Comparison of ENCODE assay signal across 8 cellular contexts in genomic region chr19:50383307-50383851, GRCh38. TPM values are rescaled to one million over a fixed set of nuclear protein-coding genes. Genes with fewer than 3 reads are reported as not detected.
DNase-seq lines count a peak whose midpoint lies in the region; ATAC-seq lines count a peak whose summit lies in the region.

No MANE protein-coding gene starts in this region.

- H3K9ac ChIP-seq in subcutaneous abdominal adipose tissue (ENCODE audit: low read length in 5 of 5) = peak overlapping the region in 2 of 5 donors; percentile 41 to 66

- H3K9me3 ChIP-seq in iPS-18c (ENCODE audit: control insufficient read depth, insufficient read depth, low read length) (no peaks in the 10 kb centered on the region), subcutaneous abdominal adipose tissue (ENCODE audit: control insufficient read depth in 5 of 5, low read length in 5 of 5) (no peaks in the 10 kb centered on the region)

- DNase-seq in activated T-cell treated with anti-CD3 and anti-CD28 coated beads, Interleukin-2, amount 50 U/mL, for 24 hours = no peak
- no peak for DNase-seq in activated T-cell treated with anti-CD3 and anti-CD28 coated beads for 4 hours
- DNase-seq in activated CD4-positive, alpha-beta memory T cell treated with anti-CD3 and anti-CD28 coated beads, Interleukin-2, amount 10 ng/mL, durations not matched to agents 7 days and 5 days = no peak

- H3K4me3 Mint-ChIP-seq in activated T-cell treated with anti-CD3 and anti-CD28 coated beads, Interleukin-2, amount 50 U/mL, for 24 hours = peak overlapping the region; percentile 94
- H3K4me3 Mint-ChIP-seq in activated CD4-positive, alpha-beta memory T cell treated with anti-CD3 and anti-CD28 coated beads, Interleukin-2, amount 10 ng/mL, durations not matched to agents 7 days and 5 days = peak overlapping the region; percentile 98

- peak overlapping the region; percentile 51; the same call in 1 of the 2 replicates for H3K4me3 ChIP-seq in iPS-18c (ENCODE audit: insufficient read depth, low read depth, low read length)
- peak overlapping the region; percentile 45 to 75 (median 61) for H3K4me3 ChIP-seq in subcutaneous abdominal adipose tissue (ENCODE audit: low read depth in 1 of 5, low read length in 5 of 5)

- peaks cover 40% of the 10 kb centered on the region for H3K4me1 Mint-ChIP-seq in activated T-cell treated with anti-CD3 and anti-CD28 coated beads, Interleukin-2, amount 50 U/mL, for 24 hours (ENCODE audit: low read depth)
- H3K4me1 Mint-ChIP-seq in activated CD4-positive, alpha-beta memory T cell treated with anti-CD3 and anti-CD28 coated beads, Interleukin-2, amount 10 ng/mL, durations not matched to agents 7 days and 5 days = peaks cover 46% of the 10 kb centered on the region

- peaks cover 3 to 46% (median 43%) of the 10 kb centered on the region in 5 donors for H3K36me3 ChIP-seq in subcutaneous abdominal adipose tissue (ENCODE audit: control insufficient read depth in 5 of 5, insufficient read depth in 5 of 5, low read length in 5 of 5)

- peaks cover 6 to 28% (median 19%) of the 10 kb centered on the region in 5 donors for H3K4me1 ChIP-seq in subcutaneous abdominal adipose tissue (ENCODE audit: control insufficient read depth in 5 of 5, insufficient read depth in 5 of 5, low read length in 5 of 5)

- no peaks in the 10 kb centered on the region for H3K27me3 ChIP-seq in subcutaneous abdominal adipose tissue (ENCODE audit: control insufficient read depth in 5 of 5, insufficient read depth in 4 of 5, low read length in 5 of 5)

- POLR2A ChIA-PET in activated CD4-positive, alpha-beta memory T cell treated with anti-CD3 and anti-CD28 coated beads, Interleukin-2, amount 10 ng/mL, durations not matched to agents 7 days and 5 days (lab: Charles Lee) = interaction anchor here (0.7 to 2.5 kb wide), 7 partner anchors 13 to 421 kb away, joined by 3 to 30 read pairs (median 5); partner anchors contain the start of gene KCNC3

- peak overlapping the region; percentile 69 for H3K27ac ChIP-seq in subcutaneous abdominal adipose tissue (ENCODE audit: low read depth, low read length)

- H3K27me3 Mint-ChIP-seq in activated T-cell treated with anti-CD3 and anti-CD28 coated beads, Interleukin-2, amount 50 U/mL, for 24 hours = no peaks in the 10 kb centered on the region
- H3K27me3 Mint-ChIP-seq in activated CD4-positive, alpha-beta memory T cell treated with anti-CD3 and anti-CD28 coated beads, Interleukin-2, amount 10 ng/mL, durations not matched to agents 7 days and 5 days = no peaks in the 10 kb centered on the region

- ATAC-seq in GM18870 (IDR thresholded peaks at IDR 0.05; ENCODE audit: unreplicated experiment) = no peak
- no peak for ATAC-seq in HG02642 (IDR thresholded peaks at IDR 0.05; ENCODE audit: poor library complexity, unreplicated experiment)
- no peak for ATAC-seq in HG02840 (IDR thresholded peaks at IDR 0.05; ENCODE audit: low FRiP score, unreplicated experiment)

- CTCF ChIA-PET in activated CD4-positive, alpha-beta memory T cell treated with anti-CD3 and anti-CD28 coated beads, Interleukin-2, amount 10 ng/mL, durations not matched to agents 7 days and 5 days (lab: Charles Lee) = interaction anchor here (0.8 to 3.2 kb wide), 4 partner anchors 14 to 77 kb away, joined by 3 to 14 read pairs (median 6); partner anchors contain the start of gene KCNC3

- peaks cover 94% of the 10 kb centered on the region for H3K36me3 Mint-ChIP-seq in activated T-cell treated with anti-CD3 and anti-CD28 coated beads, Interleukin-2, amount 50 U/mL, for 24 hours (ENCODE audit: low read depth)
- peaks cover 63% of the 10 kb centered on the region for H3K36me3 Mint-ChIP-seq in activated CD4-positive, alpha-beta memory T cell treated with anti-CD3 and anti-CD28 coated beads, Interleukin-2, amount 10 ng/mL, durations not matched to agents 7 days and 5 days (ENCODE audit: low read depth)

- no peaks in the 10 kb centered on the region for H3K9me3 Mint-ChIP-seq in activated T-cell treated with anti-CD3 and anti-CD28 coated beads, Interleukin-2, amount 50 U/mL, for 24 hours
- no peaks in the 10 kb centered on the region for H3K9me3 Mint-ChIP-seq in activated CD4-positive, alpha-beta memory T cell treated with anti-CD3 and anti-CD28 coated beads, Interleukin-2, amount 10 ng/mL, durations not matched to agents 7 days and 5 days

- peak overlapping the region; percentile 100 for H3K27ac Mint-ChIP-seq in activated T-cell treated with anti-CD3 and anti-CD28 coated beads, Interleukin-2, amount 50 U/mL, for 24 hours
- peak overlapping the region; percentile 89 for H3K27ac Mint-ChIP-seq in activated CD4-positive, alpha-beta memory T cell treated with anti-CD3 and anti-CD28 coated beads, Interleukin-2, amount 10 ng/mL, durations not matched to agents 7 days and 5 days

RNA-seq across cellular contexts. Expression of gene POLD1, which starts 0.8 kb away (rescaled TPM):
- total RNA-seq in activated CD4-positive, alpha-beta memory T cell treated with anti-CD3 and anti-CD28 coated beads, Interleukin-2, amount 10 ng/mL, durations not matched to agents 7 days and 5 days = 100 to 1,000 TPM; 117 to 119 TPM

RNA-seq across cellular contexts. Expression of gene NR1H2, which starts 7.1 kb away (rescaled TPM):
- 10 to 100 TPM; 79.7 to 86.2 TPM for total RNA-seq in activated CD4-positive, alpha-beta memory T cell treated with anti-CD3 and anti-CD28 coated beads, Interleukin-2, amount 10 ng/mL, durations not matched to agents 7 days and 5 days

RNA-seq across cellular contexts. Expression of gene NAPSA, which starts 17.9 kb away (rescaled TPM):
- total RNA-seq in activated CD4-positive, alpha-beta memory T cell treated with anti-CD3 and anti-CD28 coated beads, Interleukin-2, amount 10 ng/mL, durations not matched to agents 7 days and 5 days = 1 to 10 TPM; 3.2 to 3.9 TPM

RNA-seq across cellular contexts. Expression of gene SPIB, which starts 35.4 kb away (rescaled TPM):
- under 1 TPM in 1 of 2 experiments, not detected in 1; 0.18 TPM for total RNA-seq in activated CD4-positive, alpha-beta memory T cell treated with anti-CD3 and anti-CD28 coated beads, Interleukin-2, amount 10 ng/mL, durations not matched to agents 7 days and 5 days

RNA-seq across cellular contexts. Expression of gene MYBPC2, which starts 49.3 kb away (rescaled TPM):
- under 1 TPM; 0.28 to 0.33 TPM for total RNA-seq in activated CD4-positive, alpha-beta memory T cell treated with anti-CD3 and anti-CD28 coated beads, Interleukin-2, amount 10 ng/mL, durations not matched to agents 7 days and 5 days
